ENCODE assay signal across 13 cellular contexts in genomic region chr9:124353811-124354274, GRCh38.
DNase-seq lines count a peak whose midpoint lies in the region; ATAC-seq and TF ChIP-seq lines count a peak whose summit lies in the region.
"Had no signal": no experiment of that assay in that cellular context is flagged by ENCODE, and none has a peak within 500 bp of the region (broad histone marks: within the 10 kb centered on the region; RNA-seq: fewer than 3 reads in every experiment).

No MANE protein-coding gene starts in this region.

- POLR2A ChIA-PET in AG04449 (lab: Yijun Ruan, JAX), result no interaction called here

- H3K36me3 Mint-ChIP-seq in brain (peaks cover 56% of the 10 kb centered on the region), memory B cell (peaks cover 20% of the 10 kb centered on the region)

- H3K9me3 Mint-ChIP-seq in brain (no peaks in the 10 kb centered on the region), memory B cell (no peaks in the 10 kb centered on the region)

- H3K27me3 Mint-ChIP-seq in brain (peaks cover 9% of the 10 kb centered on the region), memory B cell (no peaks in the 10 kb centered on the region)

- H3K27ac Mint-ChIP-seq in brain, result peak overlapping the region in 3 of 5 experiments; percentile 10 to 49 (median 49)
- H3K27ac Mint-ChIP-seq in memory B cell, result peak overlapping the region; percentile 70

- no peak overlapping the region for H3K4me3 Mint-ChIP-seq in brain
- H3K4me3 Mint-ChIP-seq in memory B cell, result no peak overlapping the region

- ATAC-seq in memory B cell (ENCODE audit: low read depth) (no peak), GM21723 (IDR thresholded peaks at IDR 0.05; ENCODE audit: unreplicated experiment) (no peak), HG02870 (IDR thresholded peaks at IDR 0.05; ENCODE audit: unreplicated experiment) (no peak)
- ATAC-seq: heart left ventricle had no signal

- H3K4me3 ChIP-seq in AG04449 (ENCODE audit: low read depth, low read length) (no peak overlapping the region), HFF-Myc (replicated peaks; ENCODE audit: low read depth, low read length) (no peak overlapping the region)
- H3K4me3 ChIP-seq: BLaER1 treated with 17β-estradiol and CSF1 and Interleukin-3, amounts not matched to agents 10 nM and 100 nM; heart left ventricle; thyroid gland had no signal

- DNase-seq in AG04449 (ENCODE audit: low read depth, low spot score), result peak; percentile 9
- peak; percentile 12 for DNase-seq in HFF-Myc (ENCODE audit: extremely low read depth, low read depth)
- no peak for DNase-seq in memory B cell (ENCODE audit: low spot score in 2 of 2)
- no peak for DNase-seq in HuH-7.5 (ENCODE audit: low spot score)
- no peak for DNase-seq in epidermal melanocyte (ENCODE audit: insufficient read length, low spot score)
- DNase-seq: activated CD4-positive, alpha-beta T cell treated with anti-CD3 and anti-CD28 coated beads for 1 hour; activated effector memory CD4-positive, alpha-beta T cell treated with Interleukin-2 at 50 U/mL for 16 hours; thyroid gland had no signal

- CTCF ChIA-PET in AG04449 (lab: Yijun Ruan, JAX), result no interaction called here

- H3K4me1 Mint-ChIP-seq in brain (peaks cover 62% of the 10 kb centered on the region), memory B cell (peaks cover 9% of the 10 kb centered on the region)

- TF ChIP-seq CTCF in AG04449 (IDR thresholded peaks at IDR 0.05; ENCODE audit: insufficient read depth, low read length, missing control alignments) (no peak), HFF-Myc (IDR thresholded peaks at IDR 0.05; ENCODE audit: low read depth, low read length, missing control alignments) (no peak), brain (conservative IDR thresholded peaks at IDR 0.05) (no peak)

Comparison
In these comparisons a context has a peak if more than half of its experiments do, and no peak if none do; other contexts are left out.
1. DNase-seq: peak in AG04449 (single experiment) and HFF-Myc (single experiment); none in memory B cell (0 of 2), HuH-7.5 (single experiment) and epidermal melanocyte (single experiment).